ENCODE assay signal across 1 cellular context in the genomic region with DNA sequence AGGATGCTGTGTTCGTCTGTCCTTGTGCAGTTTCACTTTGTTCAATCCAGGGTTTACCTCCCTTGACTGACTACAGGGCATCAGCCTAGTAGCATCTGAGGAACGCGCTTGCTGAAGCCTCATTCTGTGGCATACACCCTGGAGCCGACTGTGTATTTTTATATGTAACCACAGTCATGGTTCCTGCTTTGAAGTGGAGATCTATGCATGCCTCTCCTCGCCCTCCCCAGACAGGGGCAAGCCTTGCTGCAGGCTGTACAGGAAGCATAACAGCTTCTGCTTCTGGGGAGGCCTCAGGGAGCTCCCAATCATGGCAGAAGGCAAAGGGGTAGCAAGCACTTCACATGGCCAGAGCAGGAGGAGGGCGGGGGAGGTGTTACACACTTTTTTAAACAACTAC.
TF ChIP-seq lines count a peak whose summit lies in the region.

No MANE protein-coding gene starts in this region.

TF ChIP-seq in H1, 55 proteins besides CTCF, POLR2A, EP300 and RAD21 (continued from another document):
- TF ChIP-seq, protein P1, sequence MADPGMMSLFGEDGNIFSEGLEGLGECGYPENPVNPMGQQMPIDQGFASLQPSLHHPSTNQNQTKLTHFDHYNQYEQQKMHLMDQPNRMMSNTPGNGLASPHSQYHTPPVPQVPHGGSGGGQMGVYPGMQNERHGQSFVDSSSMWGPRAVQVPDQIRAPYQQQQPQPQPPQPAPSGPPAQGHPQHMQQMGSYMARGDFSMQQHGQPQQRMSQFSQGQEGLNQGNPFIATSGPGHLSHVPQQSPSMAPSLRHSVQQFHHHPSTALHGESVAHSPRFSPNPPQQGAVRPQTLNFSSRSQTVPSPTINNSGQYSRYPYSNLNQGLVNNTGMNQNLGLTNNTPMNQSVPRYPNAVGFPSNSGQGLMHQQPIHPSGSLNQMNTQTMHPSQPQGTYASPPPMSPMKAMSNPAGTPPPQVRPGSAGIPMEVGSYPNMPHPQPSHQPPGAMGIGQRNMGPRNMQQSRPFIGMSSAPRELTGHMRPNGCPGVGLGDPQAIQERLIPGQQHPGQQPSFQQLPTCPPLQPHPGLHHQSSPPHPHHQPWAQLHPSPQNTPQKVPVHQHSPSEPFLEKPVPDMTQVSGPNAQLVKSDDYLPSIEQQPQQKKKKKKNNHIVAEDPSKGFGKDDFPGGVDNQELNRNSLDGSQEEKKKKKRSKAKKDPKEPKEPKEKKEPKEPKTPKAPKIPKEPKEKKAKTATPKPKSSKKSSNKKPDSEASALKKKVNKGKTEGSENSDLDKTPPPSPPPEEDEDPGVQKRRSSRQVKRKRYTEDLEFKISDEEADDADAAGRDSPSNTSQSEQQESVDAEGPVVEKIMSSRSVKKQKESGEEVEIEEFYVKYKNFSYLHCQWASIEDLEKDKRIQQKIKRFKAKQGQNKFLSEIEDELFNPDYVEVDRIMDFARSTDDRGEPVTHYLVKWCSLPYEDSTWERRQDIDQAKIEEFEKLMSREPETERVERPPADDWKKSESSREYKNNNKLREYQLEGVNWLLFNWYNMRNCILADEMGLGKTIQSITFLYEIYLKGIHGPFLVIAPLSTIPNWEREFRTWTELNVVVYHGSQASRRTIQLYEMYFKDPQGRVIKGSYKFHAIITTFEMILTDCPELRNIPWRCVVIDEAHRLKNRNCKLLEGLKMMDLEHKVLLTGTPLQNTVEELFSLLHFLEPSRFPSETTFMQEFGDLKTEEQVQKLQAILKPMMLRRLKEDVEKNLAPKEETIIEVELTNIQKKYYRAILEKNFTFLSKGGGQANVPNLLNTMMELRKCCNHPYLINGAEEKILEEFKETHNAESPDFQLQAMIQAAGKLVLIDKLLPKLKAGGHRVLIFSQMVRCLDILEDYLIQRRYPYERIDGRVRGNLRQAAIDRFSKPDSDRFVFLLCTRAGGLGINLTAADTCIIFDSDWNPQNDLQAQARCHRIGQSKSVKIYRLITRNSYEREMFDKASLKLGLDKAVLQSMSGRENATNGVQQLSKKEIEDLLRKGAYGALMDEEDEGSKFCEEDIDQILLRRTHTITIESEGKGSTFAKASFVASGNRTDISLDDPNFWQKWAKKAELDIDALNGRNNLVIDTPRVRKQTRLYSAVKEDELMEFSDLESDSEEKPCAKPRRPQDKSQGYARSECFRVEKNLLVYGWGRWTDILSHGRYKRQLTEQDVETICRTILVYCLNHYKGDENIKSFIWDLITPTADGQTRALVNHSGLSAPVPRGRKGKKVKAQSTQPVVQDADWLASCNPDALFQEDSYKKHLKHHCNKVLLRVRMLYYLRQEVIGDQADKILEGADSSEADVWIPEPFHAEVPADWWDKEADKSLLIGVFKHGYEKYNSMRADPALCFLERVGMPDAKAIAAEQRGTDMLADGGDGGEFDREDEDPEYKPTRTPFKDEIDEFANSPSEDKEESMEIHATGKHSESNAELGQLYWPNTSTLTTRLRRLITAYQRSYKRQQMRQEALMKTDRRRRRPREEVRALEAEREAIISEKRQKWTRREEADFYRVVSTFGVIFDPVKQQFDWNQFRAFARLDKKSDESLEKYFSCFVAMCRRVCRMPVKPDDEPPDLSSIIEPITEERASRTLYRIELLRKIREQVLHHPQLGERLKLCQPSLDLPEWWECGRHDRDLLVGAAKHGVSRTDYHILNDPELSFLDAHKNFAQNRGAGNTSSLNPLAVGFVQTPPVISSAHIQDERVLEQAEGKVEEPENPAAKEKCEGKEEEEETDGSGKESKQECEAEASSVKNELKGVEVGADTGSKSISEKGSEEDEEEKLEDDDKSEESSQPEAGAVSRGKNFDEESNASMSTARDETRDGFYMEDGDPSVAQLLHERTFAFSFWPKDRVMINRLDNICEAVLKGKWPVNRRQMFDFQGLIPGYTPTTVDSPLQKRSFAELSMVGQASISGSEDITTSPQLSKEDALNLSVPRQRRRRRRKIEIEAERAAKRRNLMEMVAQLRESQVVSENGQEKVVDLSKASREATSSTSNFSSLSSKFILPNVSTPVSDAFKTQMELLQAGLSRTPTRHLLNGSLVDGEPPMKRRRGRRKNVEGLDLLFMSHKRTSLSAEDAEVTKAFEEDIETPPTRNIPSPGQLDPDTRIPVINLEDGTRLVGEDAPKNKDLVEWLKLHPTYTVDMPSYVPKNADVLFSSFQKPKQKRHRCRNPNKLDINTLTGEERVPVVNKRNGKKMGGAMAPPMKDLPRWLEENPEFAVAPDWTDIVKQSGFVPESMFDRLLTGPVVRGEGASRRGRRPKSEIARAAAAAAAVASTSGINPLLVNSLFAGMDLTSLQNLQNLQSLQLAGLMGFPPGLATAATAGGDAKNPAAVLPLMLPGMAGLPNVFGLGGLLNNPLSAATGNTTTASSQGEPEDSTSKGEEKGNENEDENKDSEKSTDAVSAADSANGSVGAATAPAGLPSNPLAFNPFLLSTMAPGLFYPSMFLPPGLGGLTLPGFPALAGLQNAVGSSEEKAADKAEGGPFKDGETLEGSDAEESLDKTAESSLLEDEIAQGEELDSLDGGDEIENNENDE (IDR thresholded peaks at IDR 0.05; ENCODE audit: insufficient replicate concordance, low read length): no peak
- TF ChIP-seq TEAD4 (IDR thresholded peaks at IDR 0.05; ENCODE audit: low read depth, low read length) (no peak), EZH2 (IDR thresholded peaks at IDR 0.05; ENCODE audit: low read depth, low read length, severe bottlenecking) (no peak), RXRA (IDR thresholded peaks at IDR 0.05; ENCODE audit: insufficient read depth, low read depth, low read length) (no peak), RFX5 (IDR thresholded peaks at IDR 0.05; ENCODE audit: borderline replicate concordance, low read depth, low read length) (no peak), BRCA1 (IDR thresholded peaks at IDR 0.05; ENCODE audit: low read depth, low read length) (no peak), TAF1 (IDR thresholded peaks at IDR 0.05; ENCODE audit: low read depth, low read length) (no peak), MAFK (IDR thresholded peaks at IDR 0.05; ENCODE audit: low read depth, low read length) (no peak), SAP30 (IDR thresholded peaks at IDR 0.05; ENCODE audit: insufficient read depth, insufficient replicate concordance, low read length) (no peak), SP4 (IDR thresholded peaks at IDR 0.05; ENCODE audit: low read length) (no peak)
